In genomic region chr1:39959651-39960333, GRCh38 we compare ENCODE assay signal across 13 cellular contexts. TPM values are rescaled to one million over a fixed set of nuclear protein-coding genes. Genes with fewer than 3 reads are reported as not detected.
DNase-seq lines count a peak whose midpoint lies in the region; ATAC-seq and TF ChIP-seq lines count a peak whose summit lies in the region.
"Had no signal": no experiment of that assay in that cellular context is flagged by ENCODE, and none has a peak within 500 bp of the region (broad histone marks: within the 10 kb centered on the region; RNA-seq: fewer than 3 reads in every experiment).

No MANE protein-coding gene starts in this region.

- no peak overlapping the region for H3K4me2 ChIP-seq in PC-3 (ENCODE audit: low read length)

- peaks cover 83% of the 10 kb centered on the region for H3K36me3 Mint-ChIP-seq in MCF 10A (ENCODE audit: insufficient read depth, unreplicated experiment)

- H3K4me1 Mint-ChIP-seq in MCF 10A (ENCODE audit: insufficient read depth, unreplicated experiment): peaks cover 27% of the 10 kb centered on the region

- TF ChIP-seq CTCF in MCF 10A (IDR thresholded peaks at IDR 0.05; ENCODE audit: unreplicated experiment): no peak
- no peak for TF ChIP-seq CTCF in breast epithelium (IDR thresholded peaks at IDR 0.05)
- TF ChIP-seq CTCF in RWPE1 (conservative IDR thresholded peaks at IDR 0.05; ENCODE audit: low read depth): no peak
- TF ChIP-seq CTCF in PC-3 (conservative IDR thresholded peaks at IDR 0.05; ENCODE audit: low read depth, low read length): no peak

- peak overlapping the region in 1 of 2 donors; percentile 48 for H3K27ac ChIP-seq in breast epithelium
- H3K27ac ChIP-seq in RWPE1: peak overlapping the region; percentile 92
- peak overlapping the region; percentile 30 for H3K27ac ChIP-seq in layer of hippocampus (ENCODE audit: low read depth, low read length)
- H3K27ac ChIP-seq in PC-3 (ENCODE audit: low read length): no peak overlapping the region

- H3K4me3 ChIP-seq in breast epithelium (peak overlapping the region in 1 of 3 donors; percentile 31), PC-3 (ENCODE audit: low read length) (no peak overlapping the region)

- DNase-seq in MCF 10A (ENCODE audit: unreplicated experiment): peak; percentile 26
- no peak for DNase-seq in breast epithelium (ENCODE audit: low spot score in 2 of 2)
- no peak for DNase-seq in RWPE1 (ENCODE audit: low spot score)
- no peak for DNase-seq in NCI-H526 (lab: John Stamatoyannopoulos, UW)
- DNase-seq in PC-3: no peak
- no peak for DNase-seq in SIG-M5 treated with dmso at 0.1 percent for 504 hours (lab: John Stamatoyannopoulos, UW; ENCODE audit: unreplicated experiment)
- no peak for DNase-seq in islet precursor cell
- DNase-seq: activated CD4-positive, alpha-beta T cell treated with anti-CD3 and anti-CD28 coated beads, Interleukin-2, amount 50 U/mL, for 4 hours; cortex of kidney; foreskin melanocyte; NK-92 treated with Interleukin-12 subunit alpha and Interleukin-12 subunit beta, amount 100 ng/mL, for 24 hours had no signal

- intact Hi-C loops in MCF 10A (cut with micrococcal nuclease): no loop called here
- intact Hi-C loops in breast epithelium (cut with DNase I; ENCODE audit: low total_unique reads): loop anchor here (5.0 kb wide), 1 partner anchor 32 kb away; no protein-coding TSS in a partner anchor
- intact Hi-C loops in PC-3 (cut with micrococcal nuclease): no loop called here

- H3K4me3 Mint-ChIP-seq in MCF 10A (ENCODE audit: unreplicated experiment): no peak overlapping the region

- peak overlapping the region; percentile 39 for H3K27ac Mint-ChIP-seq in MCF 10A (ENCODE audit: low read depth, unreplicated experiment)

- ATAC-seq in PC-3: no peak

- no peak for TF ChIP-seq POLR2A in breast epithelium (IDR thresholded peaks at IDR 0.05)

- H3K27me3 Mint-ChIP-seq in MCF 10A (ENCODE audit: insufficient read depth, unreplicated experiment): no peaks in the 10 kb centered on the region

- POLR2A ChIA-PET in MCF 10A (lab: Yijun Ruan, JAX): interaction anchor here (0.7 to 8.0 kb wide), 6 partner anchors 10 to 79 kb away, joined by 3 to 139 read pairs (median 10); no protein-coding TSS in a partner anchor
- POLR2A ChIA-PET in RWPE1 (lab: Yijun Ruan, JAX; ENCODE audit: low non-redundant PET): no interaction called here
- POLR2A ChIA-PET in PC-3 (lab: Charles Lee; ENCODE audit: unreplicated experiment): no interaction called here

- H3K36me3 ChIP-seq in breast epithelium: no peaks in the 10 kb centered on the region
- H3K36me3 ChIP-seq in PC-3 (ENCODE audit: low read depth, low read length): peaks cover 9% of the 10 kb centered on the region

- H3K4me1 ChIP-seq in breast epithelium: peaks cover 0 to 4% of the 10 kb centered on the region in 2 donors
- peaks cover 13% of the 10 kb centered on the region for H3K4me1 ChIP-seq in PC-3 (ENCODE audit: insufficient read depth, low read length)

- BruUV-seq in MCF 10A (replicated peaks; lab: Mats Ljungman, UMichigan) (no TSS peak), PC-3 (replicated peaks; lab: Mats Ljungman, UMichigan) (no TSS peak)

- H3K9me3 Mint-ChIP-seq in MCF 10A (ENCODE audit: unreplicated experiment): no peaks in the 10 kb centered on the region
- H3K9me3 Mint-ChIP-seq: activated naive CD4-positive, alpha-beta T cell treated with anti-CD3 and anti-CD28 coated beads, Interleukin-2, amount 50 U/mL, for 72 hours had no signal

- no peaks in the 10 kb centered on the region for H3K9me2 ChIP-seq in PC-3 (replicated peaks; ENCODE audit: low read length)

- no peaks in the 10 kb centered on the region for H3K9me3 ChIP-seq in breast epithelium
- H3K9me3 ChIP-seq in PC-3 (ENCODE audit: low read length): no peaks in the 10 kb centered on the region

- CTCF ChIA-PET in MCF 10A (lab: Yijun Ruan, JAX) (interaction anchor here (0.8 to 4.3 kb wide), 6 partner anchors 9 to 157 kb away, joined by 3 to 18 read pairs (median 4); no protein-coding TSS in a partner anchor), RWPE1 (lab: Yijun Ruan, JAX) (interaction anchor here (0.9 to 1.9 kb wide), 3 partner anchors 11 to 40 kb away, joined by 3 to 9 read pairs (median 5); no protein-coding TSS in a partner anchor), PC-3 (lab: Charles Lee) (no interaction called here)

- H3K27me3 ChIP-seq in breast epithelium (no peaks in the 10 kb centered on the region), layer of hippocampus (ENCODE audit: control insufficient read depth, insufficient read depth, low read length) (no peaks in the 10 kb centered on the region), PC-3 (ENCODE audit: low read length) (no peaks in the 10 kb centered on the region)

- H2AFZ ChIP-seq in PC-3 (ENCODE audit: low read length): no peak overlapping the region

- no peak overlapping the region for H3K9ac ChIP-seq in PC-3 (ENCODE audit: low read length)

- no peaks in the 10 kb centered on the region for H3F3A ChIP-seq in PC-3 (ENCODE audit: low read length, unreplicated experiment)

- peaks cover 17% of the 10 kb centered on the region for H3K79me2 ChIP-seq in PC-3 (ENCODE audit: low read length)

- H4K20me1 ChIP-seq in PC-3 (ENCODE audit: low read length): peaks cover 4% of the 10 kb centered on the region; the same call in 1 of the 2 replicates

RNA-seq across cellular contexts. Expression of gene MFSD2A, which starts 4.8 kb away (rescaled TPM):
- total RNA-seq in MCF 10A (2022) (49.1 and 52.9 TPM in 2 replicates), breast epithelium (10 to 100 TPM in 1 of 3 donors, 1 to 10 TPM in 2; 3.0 to 61.5 (median 7.9) TPM), PC-3 (2014; rRNA removed) (8.6 and 12.1 TPM in 2 replicates)

RNA-seq across cellular contexts. Expression of gene MYCL, which starts 58.1 kb away (rescaled TPM):
- total RNA-seq in MCF 10A (2022) (0.63 and 1.1 TPM in 2 replicates), breast epithelium (1 to 10 TPM in 1 of 3 donors, under 1 TPM in 2; 0.32 to 5.3 (median 0.98) TPM), PC-3 (2014; rRNA removed) (4.0 and 6.6 TPM in 2 replicates)
